In genomic region chr14:104780513-104781030, GRCh38 we compare ENCODE assay signal across 19 cellular contexts. TPM values are rescaled to one million over a fixed set of nuclear protein-coding genes. Genes with fewer than 3 reads are reported as not detected.
DNase-seq lines count a peak whose midpoint lies in the region; ATAC-seq and TF ChIP-seq lines count a peak whose summit lies in the region.
"Had no signal": no experiment of that assay in that cellular context is flagged by ENCODE, and none has a peak within 500 bp of the region (broad histone marks: within the 10 kb centered on the region; RNA-seq: fewer than 3 reads in every experiment).

No MANE protein-coding gene starts in this region.

- no peaks in the 10 kb centered on the region for H3K27me3 Mint-ChIP-seq in activated naive CD4-positive, alpha-beta T cell treated with anti-CD3 and anti-CD28 coated beads, Interleukin-2, amount 50 U/mL, for 24 hours
- H3K27me3 Mint-ChIP-seq in glutamatergic neuron (ENCODE audit: unreplicated experiment) = peaks cover 6% of the 10 kb centered on the region
- no peaks in the 10 kb centered on the region for H3K27me3 Mint-ChIP-seq in CD4-positive, alpha-beta T cell
- H3K27me3 Mint-ChIP-seq: B cell; CD4-positive, alpha-beta memory T cell had no signal

- no peak overlapping the region for H3K4me2 ChIP-seq in neuronal stem cell (ENCODE audit: insufficient read depth, low read length, poor library complexity, severe bottlenecking)
- H3K4me2 ChIP-seq: BLaER1 treated with 17β-estradiol and CSF1 and Interleukin-3, amounts not matched to agents 10 nM and 100 nM had no signal

- CTCF ChIA-PET in RWPE1 (lab: Yijun Ruan, JAX) = interaction anchor here (0.5 to 1.3 kb wide), 4 partner anchors 9 to 997 kb away, joined by 3 to 5 read pairs (median 3); no protein-coding TSS in a partner anchor
- CTCF ChIA-PET in CD4-positive, alpha-beta T cell (lab: Charles Lee) = no interaction called here

- H3K9me3 Mint-ChIP-seq in activated naive CD4-positive, alpha-beta T cell treated with anti-CD3 and anti-CD28 coated beads, Interleukin-2, amount 50 U/mL, for 24 hours = no peaks in the 10 kb centered on the region
- peaks cover 8% of the 10 kb centered on the region for H3K9me3 Mint-ChIP-seq in glutamatergic neuron (ENCODE audit: unreplicated experiment)
- no peaks in the 10 kb centered on the region for H3K9me3 Mint-ChIP-seq in CD4-positive, alpha-beta T cell
- H3K9me3 Mint-ChIP-seq: CD4-positive, alpha-beta memory T cell had no signal

- ATAC-seq in HG03457 (IDR thresholded peaks at IDR 0.05; ENCODE audit: unreplicated experiment) (no peak), HG02610 (IDR thresholded peaks at IDR 0.05; ENCODE audit: unreplicated experiment) (no peak)
- no peak for ATAC-seq in CD4-positive, alpha-beta T cell (ENCODE audit: poor library complexity)

- H3K4me3 ChIP-seq in neuronal stem cell (ENCODE audit: low read length in 2 of 2) = no peak overlapping the region
- H3K4me3 ChIP-seq: BLaER1 treated with 17β-estradiol and CSF1 and Interleukin-3, amounts not matched to agents 10 nM and 100 nM; GM23248 had no signal

- no peak overlapping the region for H3K9ac ChIP-seq in neuronal stem cell (ENCODE audit: low read depth, low read length, poor library complexity)
- H3K9ac ChIP-seq: BLaER1 treated with 17β-estradiol and CSF1 and Interleukin-3, amounts not matched to agents 10 nM and 100 nM; GM23248 had no signal

- H3K27ac Mint-ChIP-seq in activated naive CD4-positive, alpha-beta T cell treated with anti-CD3 and anti-CD28 coated beads, Interleukin-2, amount 50 U/mL, for 24 hours = peak overlapping the region; percentile 35
- H3K27ac Mint-ChIP-seq in glutamatergic neuron (ENCODE audit: unreplicated experiment) = no peak overlapping the region
- H3K27ac Mint-ChIP-seq in CD4-positive, alpha-beta T cell = no peak overlapping the region
- H3K27ac Mint-ChIP-seq: B cell had no signal

- intact Hi-C loops in CD4-positive, alpha-beta T cell (cut with DNase I, micrococcal nuclease) = no loop called here

- H3K23ac ChIP-seq in neuronal stem cell (ENCODE audit: low read depth, low read length, poor library complexity) = peak overlapping the region; percentile 43

- peak overlapping the region; percentile 2 for H2BK12ac ChIP-seq in neuronal stem cell (ENCODE audit: low read length)

- H3K36me3 Mint-ChIP-seq in activated naive CD4-positive, alpha-beta T cell treated with anti-CD3 and anti-CD28 coated beads, Interleukin-2, amount 50 U/mL, for 24 hours = no peaks in the 10 kb centered on the region
- H3K36me3 Mint-ChIP-seq in glutamatergic neuron (ENCODE audit: unreplicated experiment) = no peaks in the 10 kb centered on the region
- H3K36me3 Mint-ChIP-seq in CD4-positive, alpha-beta T cell (ENCODE audit: low read depth) = peaks cover 7% of the 10 kb centered on the region

- H4K91ac ChIP-seq in neuronal stem cell (ENCODE audit: low read depth, low read length, poor library complexity) = no peak overlapping the region

- no peak overlapping the region for H3K4ac ChIP-seq in neuronal stem cell (ENCODE audit: low read length)

- H2AK5ac ChIP-seq in neuronal stem cell (ENCODE audit: low read depth, low read length) = no peak overlapping the region

- no peaks in the 10 kb centered on the region for H3K4me1 Mint-ChIP-seq in activated naive CD4-positive, alpha-beta T cell treated with anti-CD3 and anti-CD28 coated beads, Interleukin-2, amount 50 U/mL, for 24 hours
- peaks cover 6% of the 10 kb centered on the region for H3K4me1 Mint-ChIP-seq in glutamatergic neuron (ENCODE audit: low read depth, unreplicated experiment)
- H3K4me1 Mint-ChIP-seq in CD4-positive, alpha-beta T cell (ENCODE audit: low read depth) = peaks cover 2% of the 10 kb centered on the region
- H3K4me1 Mint-ChIP-seq: B cell, CD14-positive monocyte had no signal

- WGBS in neuronal stem cell (ENCODE audit: extremely low coverage in 2 of 2, insufficient read length in 2 of 2, insufficient replicate concordance in 1 of 2), 2 donors = no CpG with 5 or more reads among the region's 24 CpGs

- H3K79me1 ChIP-seq in neuronal stem cell (ENCODE audit: low read depth, low read length) = peaks cover 16% of the 10 kb centered on the region

- H3K4me3 Mint-ChIP-seq in activated naive CD4-positive, alpha-beta T cell treated with anti-CD3 and anti-CD28 coated beads, Interleukin-2, amount 50 U/mL, for 24 hours = no peak overlapping the region
- H3K4me3 Mint-ChIP-seq in glutamatergic neuron (ENCODE audit: unreplicated experiment) = no peak overlapping the region
- H3K4me3 Mint-ChIP-seq in CD4-positive, alpha-beta T cell = no peak overlapping the region
- H3K4me3 Mint-ChIP-seq: B cell; CD14-positive monocyte; CD4-positive, alpha-beta memory T cell had no signal

- peaks cover 0 to 2% of the 10 kb centered on the region in 2 donors for H3K9me3 ChIP-seq in neuronal stem cell (replicated peaks in 1 of 2; ENCODE audit: control insufficient read depth in 2 of 2, insufficient read depth in 1 of 2, low read depth in 1 of 2, low read length in 2 of 2)
- H3K9me3 ChIP-seq in CD4-positive, alpha-beta T cell (ENCODE audit: control insufficient read depth, low read length) = no peaks in the 10 kb centered on the region
- H3K9me3 ChIP-seq: BLaER1 treated with 17β-estradiol and CSF1 and Interleukin-3, amounts not matched to agents 10 nM and 100 nM; Caco-2 had no signal

- POLR2A ChIA-PET in RWPE1 (lab: Yijun Ruan, JAX; ENCODE audit: low non-redundant PET) = no interaction called here
- POLR2A ChIA-PET in CD4-positive, alpha-beta T cell (lab: Charles Lee) = interaction anchor here (0.6 to 1.1 kb wide), 2 partner anchors 12 to 27 kb away, joined by 3 to 4 read pairs; partner anchors contain the start of gene SIVA1

- no peaks in the 10 kb centered on the region for H3K27me3 ChIP-seq in neuronal stem cell (ENCODE audit: control insufficient read depth in 3 of 3, insufficient read depth in 3 of 3, low read depth in 1 of 3, low read length in 3 of 3)
- H3K27me3 ChIP-seq in CD4-positive, alpha-beta T cell (ENCODE audit: control insufficient read depth, insufficient read depth, low read length) = no peaks in the 10 kb centered on the region
- H3K27me3 ChIP-seq: BLaER1 treated with 17β-estradiol and CSF1 and Interleukin-3, amounts not matched to agents 10 nM and 100 nM had no signal

- H3K27ac ChIP-seq in RWPE1 (peak overlapping the region; percentile 39; the same call in 1 of the 2 replicates), neuronal stem cell (replicated peaks; ENCODE audit: low read length) (no peak overlapping the region)
- no peak overlapping the region for H3K27ac ChIP-seq in CD4-positive, alpha-beta T cell (ENCODE audit: low read depth, low read length)
- H3K27ac ChIP-seq: 22Rv1; BLaER1 treated with 17β-estradiol and CSF1 and Interleukin-3, amounts not matched to agents 10 nM and 100 nM; GM23248 had no signal

- H3K4me1 ChIP-seq in neuronal stem cell (ENCODE audit: control insufficient read depth in 2 of 2, insufficient read depth in 1 of 2, low read depth in 1 of 2, low read length in 2 of 2) = peaks cover 0 to 24% of the 10 kb centered on the region in 2 donors
- H3K4me1 ChIP-seq: Caco-2 had no signal

- no peak overlapping the region for H4K8ac ChIP-seq in neuronal stem cell (ENCODE audit: low read depth, low read length)

- no peak overlapping the region for H3K14ac ChIP-seq in neuronal stem cell (ENCODE audit: low read length)

- no peak overlapping the region for H2BK15ac ChIP-seq in neuronal stem cell (ENCODE audit: low read length)

- no peak overlapping the region for H3K18ac ChIP-seq in neuronal stem cell (ENCODE audit: low read length)

- no peak overlapping the region for H2BK5ac ChIP-seq in neuronal stem cell (ENCODE audit: low read length)

- no peak for DNase-seq in activated naive CD4-positive, alpha-beta T cell (lab: John Stamatoyannopoulos, UW)
- DNase-seq in RWPE1 (ENCODE audit: low spot score) = no peak
- peak; percentile 14 for DNase-seq in glutamatergic neuron
- no peak for DNase-seq in neuronal stem cell (ENCODE audit: low spot score)
- no peak for DNase-seq in CD4-positive, alpha-beta T cell
- DNase-seq: Caco-2; CD4-positive, alpha-beta memory T cell; DMS153; DND-41; GM23248; H7; HCEC 1CT had no signal

- H3K36me3 ChIP-seq in neuronal stem cell (replicated peaks in 1 of 2; ENCODE audit: control insufficient read depth in 2 of 2, insufficient read depth in 2 of 2, low read length in 2 of 2) = peaks cover 16 to 43% of the 10 kb centered on the region in 2 donors

- no peak overlapping the region for H2AFZ ChIP-seq in neuronal stem cell (ENCODE audit: low read length)
- H2AFZ ChIP-seq: GM23248 had no signal

- TF ChIP-seq CTCF in RWPE1 (conservative IDR thresholded peaks at IDR 0.05; ENCODE audit: low read depth) = no peak
- no peak for TF ChIP-seq CTCF in glutamatergic neuron (IDR thresholded peaks at IDR 0.05; ENCODE audit: partially characterized antibody, unreplicated experiment)
- TF ChIP-seq CTCF in CD4-positive, alpha-beta T cell (IDR thresholded peaks at IDR 0.05) = no peak

- no peak overlapping the region for H2BK120ac ChIP-seq in neuronal stem cell (ENCODE audit: low read depth, low read length)

RNA-seq across cellular contexts. Expression of gene AKT1, which starts 15.0 kb away (rescaled TPM):
- total RNA-seq in glutamatergic neuron (ENCODE audit: unreplicated experiment) = 300 TPM
- 84.4 TPM for polyA plus RNA-seq in neuronal stem cell (2013, experiment 1 of 2)
- 82.3 TPM for polyA plus RNA-seq in neuronal stem cell (2013, experiment 2 of 2)
- 10 to 100 TPM; 58.8 to 66.5 TPM for total RNA-seq in CD4-positive, alpha-beta T cell

RNA-seq across cellular contexts. Expression of gene ZBTB42, which starts 20.3 kb away (rescaled TPM):
- total RNA-seq in glutamatergic neuron (ENCODE audit: unreplicated experiment) = 6.0 TPM
- 0.95 TPM for polyA plus RNA-seq in neuronal stem cell (2013, experiment 1 of 2)
- 0.87 TPM for polyA plus RNA-seq in neuronal stem cell (2013, experiment 2 of 2)
- 1 to 10 TPM; 2.9 to 3.0 TPM for total RNA-seq in CD4-positive, alpha-beta T cell

RNA-seq across cellular contexts. Expression of gene SIVA1, which starts 27.6 kb away (rescaled TPM):
- total RNA-seq in glutamatergic neuron (ENCODE audit: unreplicated experiment) = 30.5 TPM
- 109 TPM for polyA plus RNA-seq in neuronal stem cell (2013, experiment 1 of 2)
- 114 TPM for polyA plus RNA-seq in neuronal stem cell (2013, experiment 2 of 2)
- total RNA-seq in CD4-positive, alpha-beta T cell = 100 to 1,000 TPM; 111 to 124 TPM

RNA-seq across cellular contexts. Expression of gene ADSS1, which starts 56.5 kb away (rescaled TPM):
- total RNA-seq in glutamatergic neuron (ENCODE audit: unreplicated experiment) = 45.1 TPM
- 23.8 TPM for polyA plus RNA-seq in neuronal stem cell (2013, experiment 1 of 2)
- polyA plus RNA-seq in neuronal stem cell (2013, experiment 2 of 2) = 21.4 TPM
- 1 to 10 TPM; 2.0 to 2.7 TPM for total RNA-seq in CD4-positive, alpha-beta T cell
